Comparison of ENCODE assay signal across 20 cellular contexts in the genomic region with DNA sequence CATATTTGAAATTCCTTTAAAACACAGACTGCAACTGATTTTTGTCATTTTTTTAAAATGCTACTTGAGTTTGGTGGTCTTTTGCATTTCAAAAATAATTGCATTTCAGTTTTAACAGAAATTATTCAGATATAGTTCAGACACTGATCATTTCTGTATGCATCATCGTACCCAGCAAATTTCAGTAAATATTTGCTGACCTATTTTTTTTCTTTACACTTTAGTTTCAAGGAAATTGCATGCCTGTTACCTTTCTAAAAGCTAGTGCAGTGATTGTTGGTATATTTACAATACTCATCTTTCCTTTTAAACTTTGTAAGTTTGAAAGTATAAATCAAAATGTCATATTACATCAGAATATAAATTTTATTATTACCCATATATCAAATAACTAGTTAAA.
"Had no signal": no experiment of that assay in that cellular context is flagged by ENCODE, and none has a peak within 500 bp of the region (broad histone marks: within the 10 kb centered on the region; RNA-seq: fewer than 3 reads in every experiment).

No MANE protein-coding gene starts in this region.

- H3K27ac Mint-ChIP-seq: activated CD4-positive, alpha-beta T cell treated with anti-CD3 and anti-CD28 coated beads, Interleukin-2, amount 10 ng/mL, durations not matched to agents 7 days and 5 days; activated naive CD8-positive, alpha-beta T cell; naive thymus-derived CD8-positive, alpha-beta T cell; stimulated activated naive B cell treated with anti-CD40 and anti-IgM and Interleukin-4, amounts not matched to agents 10 μg/mL and 1 μg/mL and 100 μg/mL, for 72 hours; T-helper 2 cell treated with Interferon-gamma antibody and Interleukin-4, amounts not matched to agents 5 μg/mL and 100 μg/mL, for 36 hours had no signal

- H3K4me1 ChIP-seq: gastroesophageal sphincter, heart right ventricle, left lung, transverse colon had no signal

- H3K27ac ChIP-seq: body of pancreas, coronary artery, gastroesophageal sphincter, heart right ventricle, left lung, transverse colon had no signal

- H3K9me3 ChIP-seq: body of pancreas, gastroesophageal sphincter, left lung, transverse colon had no signal

- H3K36me3 ChIP-seq: gastroesophageal sphincter, heart right ventricle, left lung, transverse colon had no signal

- H3K27me3 ChIP-seq: body of pancreas, gastroesophageal sphincter, heart right ventricle, left lung, transverse colon had no signal

- ATAC-seq: body of pancreas; gastroesophageal sphincter; heart right ventricle; left lung; mucosa of descending colon; naive thymus-derived CD8-positive, alpha-beta T cell; stimulated activated naive B cell treated with anti-CD40 and anti-IgM and Interleukin-4, amounts not matched to agents 10 μg/mL and 1 μg/mL and 100 μg/mL, for 72 hours had no signal

- H3K4me1 Mint-ChIP-seq: activated CD4-positive, alpha-beta T cell treated with anti-CD3 and anti-CD28 coated beads, Interleukin-2, amount 10 ng/mL, durations not matched to agents 7 days and 5 days; naive thymus-derived CD8-positive, alpha-beta T cell had no signal

- H3K4me3 Mint-ChIP-seq: activated CD4-positive, alpha-beta T cell treated with anti-CD3 and anti-CD28 coated beads, Interleukin-2, amount 10 ng/mL, durations not matched to agents 7 days and 5 days; activated naive CD8-positive, alpha-beta T cell; naive thymus-derived CD8-positive, alpha-beta T cell; stimulated activated naive B cell treated with anti-CD40 and anti-IgM and Interleukin-4, amounts not matched to agents 10 μg/mL and 1 μg/mL and 100 μg/mL, for 72 hours; T-helper 2 cell treated with Interferon-gamma antibody and Interleukin-4, amounts not matched to agents 5 μg/mL and 100 μg/mL, for 36 hours had no signal

- DNase-seq: activated CD4-positive, alpha-beta T cell treated with anti-CD3 and anti-CD28 coated beads, Interleukin-2, amount 10 ng/mL, durations not matched to agents 7 days and 5 days; activated CD4-positive, CD25-positive, alpha-beta regulatory T cell; activated CD8-positive, alpha-beta memory T cell treated with anti-CD3 and anti-CD28 coated beads, Interleukin-2, amount 50 U/mL, for 48 hours; activated gamma-delta T cell treated with Interleukin-2 at 50 U/mL for 16 hours; amniotic stem cell; body of pancreas; effector CD8-positive, alpha-beta T cell; erythroblast; heart right ventricle; left lung; mucosa of descending colon; naive thymus-derived CD8-positive, alpha-beta T cell; retina; stimulated activated CD4-positive, alpha-beta T cell treated with anti-CD3 and anti-CD28 coated beads, Interleukin-2, amount 100 ng/mL, for 48 hours; stimulated activated naive B cell treated with anti-CD40 and anti-IgM and Interleukin-4, amounts not matched to agents 10 μg/mL and 1 μg/mL and 100 μg/mL, for 72 hours; transverse colon had no signal

- H3K27me3 Mint-ChIP-seq: stimulated activated naive B cell treated with anti-CD40 and anti-IgM and Interleukin-4, amounts not matched to agents 10 μg/mL and 1 μg/mL and 100 μg/mL, for 72 hours had no signal

- H3K4me3 ChIP-seq: body of pancreas, coronary artery, gastroesophageal sphincter, heart right ventricle, left lung, mucosa of descending colon, transverse colon had no signal
